14 cellular contexts compared by ENCODE assay signal in genomic region chr17:73042809-73043685, GRCh38. TPM values are rescaled to one million over a fixed set of nuclear protein-coding genes. Genes with fewer than 3 reads are reported as not detected.
DNase-seq lines count a peak whose midpoint lies in the region; ATAC-seq and TF ChIP-seq lines count a peak whose summit lies in the region.
"Had no signal": no experiment of that assay in that cellular context is flagged by ENCODE, and none has a peak within 500 bp of the region (broad histone marks: within the 10 kb centered on the region; RNA-seq: fewer than 3 reads in every experiment).

No MANE protein-coding gene starts in this region.

- H3K27ac ChIP-seq in PC-3 (ENCODE audit: low read length): peak overlapping the region; percentile 19; the same call in 1 of the 2 replicates
- H3K27ac ChIP-seq in fibroblast of lung (ENCODE audit: insufficient read depth, low read length): peak overlapping the region; percentile 30
- H3K27ac ChIP-seq: adrenal gland; BLaER1 treated with 17β-estradiol and CSF1 and Interleukin-3, amounts not matched to agents 10 nM and 100 nM had no signal

- H3K4me1 ChIP-seq in BE2C: peaks cover 6% of the 10 kb centered on the region
- peaks cover 19% of the 10 kb centered on the region for H3K4me1 ChIP-seq in PC-3 (ENCODE audit: insufficient read depth, low read length)
- H3K4me1 ChIP-seq in fibroblast of lung (ENCODE audit: control insufficient read depth, extremely low read depth, insufficient read depth, low read length): peaks cover 5% of the 10 kb centered on the region
- H3K4me1 ChIP-seq: BLaER1 treated with 17β-estradiol and CSF1 and Interleukin-3, amounts not matched to agents 10 nM and 100 nM had no signal

- CTCF ChIA-PET in PC-3 (lab: Charles Lee): interaction anchor here (1.5 kb wide), 1 partner anchor 57 kb away, joined by 5 read pairs; no protein-coding TSS in a partner anchor

- H3K9me2 ChIP-seq in PC-3 (replicated peaks; ENCODE audit: low read length): no peaks in the 10 kb centered on the region

- H3K9me3 Mint-ChIP-seq in nephron progenitor cell: peaks cover 36% of the 10 kb centered on the region

- no TSS peak for BruUV-seq in PC-3 (replicated peaks; lab: Mats Ljungman, UMichigan)

- no peaks in the 10 kb centered on the region for H3K79me2 ChIP-seq in PC-3 (ENCODE audit: low read length)
- no peaks in the 10 kb centered on the region for H3K79me2 ChIP-seq in fibroblast of lung (ENCODE audit: control insufficient read depth, insufficient read depth, low read length)

- peaks cover 22% of the 10 kb centered on the region for H3K36me3 Mint-ChIP-seq in nephron progenitor cell (ENCODE audit: low read depth)

- peak overlapping the region; percentile 57 for H3K4me2 ChIP-seq in PC-3 (ENCODE audit: low read length)
- peak overlapping the region; percentile 67 for H3K4me2 ChIP-seq in fibroblast of lung (ENCODE audit: extremely low read depth, insufficient read depth, low read length)
- H3K4me2 ChIP-seq: BLaER1 treated with 17β-estradiol and CSF1 and Interleukin-3, amounts not matched to agents 10 nM and 100 nM had no signal

- DNase-seq in BE2C (peak; percentile 15), PC-3 (peak; percentile 47), fibroblast of lung (ENCODE audit: low read depth in 2 of 2) (peak; percentile 52 to 84), nephron progenitor cell (no peak), RKO (ENCODE audit: low spot score) (no peak), NCI-H1930 (lab: John Stamatoyannopoulos, UW) (no peak)
- DNase-seq: activated T-cell treated with anti-CD3 and anti-CD28 coated beads for 4 hours, adrenal gland, endodermal cell, NCI-H2227 treated with DMSO at 0.1 percent for 48 hours, posterior cingulate gyrus had no signal

- peaks cover 9% of the 10 kb centered on the region for H3K4me1 Mint-ChIP-seq in nephron progenitor cell
- H3K4me1 Mint-ChIP-seq: endodermal cell had no signal

- POLR2A ChIA-PET in PC-3 (lab: Charles Lee; ENCODE audit: unreplicated experiment): interaction anchor here (0.7 kb wide), 1 partner anchor 76 kb away, joined by 8 read pairs; no protein-coding TSS in a partner anchor

- peak overlapping the region; percentile 14 for H3K4me3 ChIP-seq in BE2C (ENCODE audit: low read depth, low read length)
- no peak overlapping the region for H3K4me3 ChIP-seq in PC-3 (ENCODE audit: low read length)
- H3K4me3 ChIP-seq in fibroblast of lung (replicated peaks in 1 of 4; ENCODE audit: control extremely low read depth in 1 of 4, insufficient read depth in 1 of 4, low read depth in 3 of 4, low read length in 4 of 4): peak overlapping the region in 1 of 4 experiments; percentile 0
- H3K4me3 ChIP-seq: adrenal gland; BLaER1 treated with 17β-estradiol and CSF1 and Interleukin-3, amounts not matched to agents 10 nM and 100 nM had no signal

- ATAC-seq in PC-3: peak; percentile 42
- no peak for ATAC-seq in HG03442 (IDR thresholded peaks at IDR 0.05; ENCODE audit: unreplicated experiment)
- ATAC-seq in GM18858 (IDR thresholded peaks at IDR 0.05; ENCODE audit: unreplicated experiment): no peak

- 0 out of 2 replicates have a peak, but pooled peaks cover 7% of the 10 kb centered on the region for H4K20me1 ChIP-seq in PC-3 (ENCODE audit: low read length)
- no peaks in the 10 kb centered on the region for H4K20me1 ChIP-seq in fibroblast of lung (ENCODE audit: control insufficient read depth, extremely low read depth, insufficient read depth, low read length)
- H4K20me1 ChIP-seq: BLaER1 treated with 17β-estradiol and CSF1 and Interleukin-3, amounts not matched to agents 10 nM and 100 nM had no signal

- H3K27me3 ChIP-seq in BE2C (no peaks in the 10 kb centered on the region), PC-3 (ENCODE audit: low read length) (no peaks in the 10 kb centered on the region), fibroblast of lung (ENCODE audit: control insufficient read depth, insufficient read depth, low read length) (no peaks in the 10 kb centered on the region)
- H3K27me3 ChIP-seq: adrenal gland; BLaER1 treated with 17β-estradiol and CSF1 and Interleukin-3, amounts not matched to agents 10 nM and 100 nM had no signal

- intact Hi-C loops in PC-3 (cut with micrococcal nuclease): no loop called here

- H3K36me3 ChIP-seq in BE2C (no peaks in the 10 kb centered on the region), PC-3 (ENCODE audit: low read depth, low read length) (no peaks in the 10 kb centered on the region), fibroblast of lung (ENCODE audit: control insufficient read depth, insufficient read depth, low read length) (no peaks in the 10 kb centered on the region)
- H3K36me3 ChIP-seq: adrenal gland had no signal

- peak overlapping the region; percentile 2 for H3K27ac Mint-ChIP-seq in nephron progenitor cell
- H3K27ac Mint-ChIP-seq: endodermal cell had no signal

- H3K4me3 Mint-ChIP-seq in nephron progenitor cell: no peak overlapping the region
- H3K4me3 Mint-ChIP-seq: endodermal cell had no signal

- H3K9ac ChIP-seq in PC-3 (ENCODE audit: low read length) (no peak overlapping the region), fibroblast of lung (ENCODE audit: insufficient read depth, low read length) (no peak overlapping the region)
- H3K9ac ChIP-seq: BLaER1 treated with 17β-estradiol and CSF1 and Interleukin-3, amounts not matched to agents 10 nM and 100 nM had no signal

- peaks cover 5% of the 10 kb centered on the region for H3F3A ChIP-seq in PC-3 (ENCODE audit: low read length, unreplicated experiment)

- TF ChIP-seq CTCF in BE2C (IDR thresholded peaks at IDR 0.05; ENCODE audit: low read depth, low read length) (no peak), PC-3 (conservative IDR thresholded peaks at IDR 0.05; ENCODE audit: low read depth, low read length) (no peak), fibroblast of lung (conservative IDR thresholded peaks at IDR 0.05 in 1 of 2, IDR thresholded peaks at IDR 0.05 in 1 of 2; ENCODE audit: low read depth in 1 of 2, low read length in 2 of 2) (no peak), nephron progenitor cell (IDR thresholded peaks at IDR 0.05) (no peak)

- H3K27me3 Mint-ChIP-seq in nephron progenitor cell (ENCODE audit: low read depth, poor library complexity): no peaks in the 10 kb centered on the region

- H2AFZ ChIP-seq in PC-3 (ENCODE audit: low read length): no peak overlapping the region
- H2AFZ ChIP-seq in fibroblast of lung (ENCODE audit: low read length): no peak overlapping the region

- no peaks in the 10 kb centered on the region for H3K9me3 ChIP-seq in BE2C
- no peaks in the 10 kb centered on the region for H3K9me3 ChIP-seq in PC-3 (ENCODE audit: low read length)
- H3K9me3 ChIP-seq in fibroblast of lung (ENCODE audit: control insufficient read depth, insufficient read depth, low read depth, low read length): no peaks in the 10 kb centered on the region
- H3K9me3 ChIP-seq: adrenal gland had no signal

RNA-seq across cellular contexts. Expression of gene SLC39A11, which starts 49.4 kb away (rescaled TPM):
- 31.7 TPM for polyA plus RNA-seq in BE2C (2012; ENCODE audit: insufficient read depth, insufficient read length, low read depth)
- 37.7 and 38.8 TPM in 2 replicates for total RNA-seq in PC-3 (2014; rRNA removed)
- 21.1 and 27.4 TPM in 2 replicates for total RNA-seq in fibroblast of lung
- 12.7 and 13.2 TPM in 2 replicates for polyA plus RNA-seq in fibroblast of lung
- polyA plus RNA-seq in fibroblast of lung (2012): 14.8 and 17.0 TPM in 2 replicates
- 43.5 and 78.8 TPM in 2 replicates for polyA minus RNA-seq in fibroblast of lung (ENCODE audit: low replicate concordance)

Comparison
In these comparisons a context has a peak if more than half of its experiments do, and no peak if none do; other contexts are left out.
1. DNase-seq: peak in BE2C (single experiment), PC-3 (single experiment) and fibroblast of lung (2 of 2); none in nephron progenitor cell (single experiment), RKO (single experiment) and NCI-H1930 (0 of 2).